ENCODE assay signal across 1 cellular context in genomic region chr7:28174442-28174841, GRCh38.
TF ChIP-seq lines count a peak whose summit lies in the region.

No MANE protein-coding gene starts in this region.

TF ChIP-seq in WTC11, 78 proteins besides CTCF, POLR2A, EP300 and RAD21:
- TF ChIP-seq, protein P1, sequence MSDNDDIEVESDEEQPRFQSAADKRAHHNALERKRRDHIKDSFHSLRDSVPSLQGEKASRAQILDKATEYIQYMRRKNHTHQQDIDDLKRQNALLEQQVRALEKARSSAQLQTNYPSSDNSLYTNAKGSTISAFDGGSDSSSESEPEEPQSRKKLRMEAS (CRISPR knock-in tag; IDR thresholded peaks at IDR 0.05): no peak
- TF ChIP-seq NFYB (CRISPR knock-in tag; conservative IDR thresholded peaks at IDR 0.05; ENCODE audit: low read depth): no peak
- no peak for TF ChIP-seq ATF3 (CRISPR knock-in tag; conservative IDR thresholded peaks at IDR 0.05)
- TF ChIP-seq, protein P2, sequence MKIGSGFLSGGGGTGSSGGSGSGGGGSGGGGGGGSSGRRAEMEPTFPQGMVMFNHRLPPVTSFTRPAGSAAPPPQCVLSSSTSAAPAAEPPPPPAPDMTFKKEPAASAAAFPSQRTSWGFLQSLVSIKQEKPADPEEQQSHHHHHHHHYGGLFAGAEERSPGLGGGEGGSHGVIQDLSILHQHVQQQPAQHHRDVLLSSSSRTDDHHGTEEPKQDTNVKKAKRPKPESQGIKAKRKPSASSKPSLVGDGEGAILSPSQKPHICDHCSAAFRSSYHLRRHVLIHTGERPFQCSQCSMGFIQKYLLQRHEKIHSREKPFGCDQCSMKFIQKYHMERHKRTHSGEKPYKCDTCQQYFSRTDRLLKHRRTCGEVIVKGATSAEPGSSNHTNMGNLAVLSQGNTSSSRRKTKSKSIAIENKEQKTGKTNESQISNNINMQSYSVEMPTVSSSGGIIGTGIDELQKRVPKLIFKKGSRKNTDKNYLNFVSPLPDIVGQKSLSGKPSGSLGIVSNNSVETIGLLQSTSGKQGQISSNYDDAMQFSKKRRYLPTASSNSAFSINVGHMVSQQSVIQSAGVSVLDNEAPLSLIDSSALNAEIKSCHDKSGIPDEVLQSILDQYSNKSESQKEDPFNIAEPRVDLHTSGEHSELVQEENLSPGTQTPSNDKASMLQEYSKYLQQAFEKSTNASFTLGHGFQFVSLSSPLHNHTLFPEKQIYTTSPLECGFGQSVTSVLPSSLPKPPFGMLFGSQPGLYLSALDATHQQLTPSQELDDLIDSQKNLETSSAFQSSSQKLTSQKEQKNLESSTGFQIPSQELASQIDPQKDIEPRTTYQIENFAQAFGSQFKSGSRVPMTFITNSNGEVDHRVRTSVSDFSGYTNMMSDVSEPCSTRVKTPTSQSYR (CRISPR knock-in tag; IDR thresholded peaks at IDR 0.05): no peak
- no peak for TF ChIP-seq ZNF512 (CRISPR knock-in tag; IDR thresholded peaks at IDR 0.05; ENCODE audit: borderline replicate concordance)
- no peak for TF ChIP-seq ZNF121 (CRISPR knock-in tag; IDR thresholded peaks at IDR 0.05)
- TF ChIP-seq NFATC4 (CRISPR knock-in tag; IDR thresholded peaks at IDR 0.05): no peak
- no peak for TF ChIP-seq STAT6 (CRISPR knock-in tag; conservative IDR thresholded peaks at IDR 0.05; ENCODE audit: low read depth)
- TF ChIP-seq AR (CRISPR knock-in tag; IDR thresholded peaks at IDR 0.05): no peak
- TF ChIP-seq, protein P3, sequence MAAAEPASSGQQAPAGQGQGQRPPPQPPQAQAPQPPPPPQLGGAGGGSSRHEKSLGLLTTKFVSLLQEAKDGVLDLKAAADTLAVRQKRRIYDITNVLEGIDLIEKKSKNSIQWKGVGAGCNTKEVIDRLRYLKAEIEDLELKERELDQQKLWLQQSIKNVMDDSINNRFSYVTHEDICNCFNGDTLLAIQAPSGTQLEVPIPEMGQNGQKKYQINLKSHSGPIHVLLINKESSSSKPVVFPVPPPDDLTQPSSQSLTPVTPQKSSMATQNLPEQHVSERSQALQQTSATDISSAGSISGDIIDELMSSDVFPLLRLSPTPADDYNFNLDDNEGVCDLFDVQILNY (CRISPR knock-in tag; IDR thresholded peaks at IDR 0.05): no peak
- TF ChIP-seq RORB (CRISPR knock-in tag; IDR thresholded peaks at IDR 0.05): no peak
- TF ChIP-seq ZNF232 (CRISPR knock-in tag; IDR thresholded peaks at IDR 0.05): no peak
